In the genomic region with DNA sequence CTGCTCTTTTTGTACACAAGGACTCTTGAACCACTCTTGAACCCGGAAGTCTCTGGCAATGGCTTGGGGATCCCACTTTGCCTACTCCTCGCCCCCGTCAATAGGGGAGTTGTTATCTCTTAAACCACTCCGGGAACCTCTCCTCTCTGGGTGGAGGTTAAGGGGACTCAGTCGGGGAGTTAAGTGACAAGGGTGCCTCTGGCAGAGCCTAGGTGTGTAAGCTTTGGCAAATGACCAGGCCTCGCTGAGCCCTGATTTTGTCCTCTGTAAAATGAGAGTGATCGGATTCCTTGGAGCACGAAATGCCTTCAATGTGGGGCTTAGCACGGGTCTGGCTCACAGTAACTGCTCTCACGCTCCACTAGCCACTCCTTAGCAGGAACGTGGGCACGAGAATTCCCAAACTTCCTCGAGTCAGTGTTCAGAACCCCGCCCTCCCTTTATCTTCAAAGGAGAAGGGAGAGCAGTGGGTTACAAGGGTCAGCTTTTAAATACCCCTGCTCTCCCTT, we compare ENCODE assay signal across 8 cellular contexts.
DNase-seq lines count a peak whose midpoint lies in the region; ATAC-seq and TF ChIP-seq lines count a peak whose summit lies in the region.

No MANE protein-coding gene starts in this region.

- peak; percentile 48 for ATAC-seq in sciatic nerve
- ATAC-seq in HG03442 (IDR thresholded peaks at IDR 0.05; ENCODE audit: unreplicated experiment): no peak
- ATAC-seq in GM21526 (IDR thresholded peaks at IDR 0.05; ENCODE audit: low FRiP score, unreplicated experiment): no peak
- ATAC-seq in GM18873 (IDR thresholded peaks at IDR 0.05; ENCODE audit: low FRiP score, unreplicated experiment): no peak

- intact Hi-C loops in sciatic nerve (cut with DNase I): loop anchor here (10.0 kb wide), 1 partner anchor 269 kb away; no protein-coding TSS in a partner anchor

- no peaks in the 10 kb centered on the region for H3K9me2 ChIP-seq in SU-DHL-6 (replicated peaks; ENCODE audit: insufficient read depth, low read length)

- no peak overlapping the region for H3K9ac ChIP-seq in SU-DHL-6 (ENCODE audit: low read length)

- H2AFZ ChIP-seq in SU-DHL-6 (ENCODE audit: low read depth, low read length, severe bottlenecking): peak overlapping the region; percentile 69

- H3K36me3 ChIP-seq in SU-DHL-6 (ENCODE audit: low read length): no peaks in the 10 kb centered on the region

- no peaks in the 10 kb centered on the region for H4K20me1 ChIP-seq in SU-DHL-6 (ENCODE audit: low read depth, low read length)

- H3K4me3 ChIP-seq in GM12864 (ENCODE audit: low read depth, low read length) (peak overlapping the region; percentile 70; the same call in 1 of the 2 replicates), SU-DHL-6 (ENCODE audit: insufficient read depth, low read length, poor library complexity, severe bottlenecking) (no peak overlapping the region)

- DNase-seq in GM12864 (ENCODE audit: low read depth) (no peak), foreskin melanocyte (peak; percentile 70), sciatic nerve (ENCODE audit: low spot score) (no peak), cerebellum (ENCODE audit: low spot score) (no peak)

- no peaks in the 10 kb centered on the region for H3F3A ChIP-seq in SU-DHL-6 (ENCODE audit: insufficient read depth)

- no peak for TF ChIP-seq CTCF in GM12864 (IDR thresholded peaks at IDR 0.05; ENCODE audit: low read depth, low read length, missing control alignments)
- no peak for TF ChIP-seq CTCF in SU-DHL-6 (IDR thresholded peaks at IDR 0.05; ENCODE audit: insufficient read depth, low read length, poor library complexity, severe bottlenecking)

- H3K79me2 ChIP-seq in SU-DHL-6 (ENCODE audit: insufficient read depth, low read length): no peaks in the 10 kb centered on the region

- H3K9me3 ChIP-seq in SU-DHL-6 (ENCODE audit: insufficient read depth, low read length): no peaks in the 10 kb centered on the region

- no peak overlapping the region for H3K27ac ChIP-seq in SU-DHL-6 (ENCODE audit: low read depth, low read length)

- H3K4me2 ChIP-seq in SU-DHL-6 (ENCODE audit: low read depth, low read length, poor library complexity, severe bottlenecking): peak overlapping the region; percentile 57

- no peaks in the 10 kb centered on the region for H3K27me3 ChIP-seq in SU-DHL-6 (ENCODE audit: low read length)
